In the genomic region with DNA sequence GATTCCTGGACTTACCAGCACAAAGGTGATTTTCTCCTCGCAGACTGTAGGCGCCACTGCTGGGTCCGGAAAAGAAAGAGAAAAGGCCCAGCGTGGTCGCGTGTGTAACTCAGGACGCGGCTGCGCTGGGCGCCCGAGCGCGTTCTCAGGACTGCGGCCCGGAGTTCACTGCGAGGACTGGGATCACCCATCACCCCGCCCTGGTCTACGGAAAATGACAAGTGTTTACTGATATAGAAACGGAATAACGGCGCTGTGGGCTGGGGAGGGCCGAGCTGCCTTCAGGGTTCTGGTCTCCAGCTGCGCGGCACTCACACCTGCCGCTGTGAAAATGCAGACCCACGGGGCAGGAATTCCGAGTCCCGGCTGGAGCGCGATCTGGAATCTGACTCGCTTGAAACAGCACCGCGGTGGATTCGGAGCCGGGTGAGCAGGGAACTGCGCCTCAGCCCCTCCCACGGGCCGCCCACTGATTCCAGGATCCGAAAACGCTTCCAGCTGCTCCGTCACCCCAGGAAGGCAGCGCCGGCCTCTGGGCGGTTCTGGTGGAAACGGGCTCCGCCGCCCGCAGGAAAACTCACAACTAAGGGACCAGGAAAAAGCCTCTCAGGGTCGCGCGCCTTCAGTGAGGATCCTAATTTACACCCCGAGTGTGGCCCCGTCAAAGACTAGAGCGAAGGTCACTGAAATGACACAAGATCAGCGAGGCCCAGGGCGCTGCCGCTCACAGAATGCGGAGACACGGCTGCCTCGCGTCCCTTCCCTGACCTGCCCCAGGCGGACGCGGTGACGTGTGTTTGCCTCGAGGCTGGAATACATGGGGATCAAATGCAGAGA, we compare ENCODE assay signal across 7 cellular contexts. TPM values are rescaled to one million over a fixed set of nuclear protein-coding genes. Genes with fewer than 3 reads are reported as not detected.
A peak's percentile ranks its signal among the peaks of the same experiment; 100 is the strongest.
DNase-seq lines count a peak whose midpoint lies in the region; TF ChIP-seq lines count a peak whose summit lies in the region.

No MANE protein-coding gene starts in this region.

- H3K9me3 ChIP-seq in esophagus muscularis mucosa, result no peaks in the 10 kb centered on the region
- H3K9me3 ChIP-seq in mucosa of rectum (ENCODE audit: control insufficient read depth in 2 of 2, low read length in 2 of 2), result no peaks in the 10 kb centered on the region

- intact Hi-C loops in esophagus muscularis mucosa (cut with DNase I), result loop anchor here (2.0 to 10.0 kb wide), 4 partner anchors 35 to 222 kb away; a partner anchor contains a TSS

- no peaks in the 10 kb centered on the region for H3K27me3 ChIP-seq in esophagus muscularis mucosa
- H3K27me3 ChIP-seq in mucosa of rectum (ENCODE audit: control insufficient read depth in 2 of 2, insufficient read depth in 2 of 2, low read length in 2 of 2), result peaks cover 0 to 2% of the 10 kb centered on the region in 2 donors

- peak; percentile 37 for TF ChIP-seq CTCF in GM13977 (IDR thresholded peaks at IDR 0.05; ENCODE audit: extremely low read depth, insufficient read depth, missing control alignments)
- TF ChIP-seq CTCF in esophagus muscularis mucosa (IDR thresholded peaks at IDR 0.05), result peak; percentile 18 to 44 (median 35)

- H3K27ac ChIP-seq in esophagus muscularis mucosa (replicated peaks in 1 of 4) (peak overlapping the region; percentile 90 to 96 (median 92)), mucosa of rectum (ENCODE audit: low read depth in 2 of 2, low read length in 2 of 2) (peak overlapping the region; percentile 88 to 94)

- WGBS in esophagus muscularis mucosa, result 0% methylated on average over 45 of the region's 66 CpGs

- H3K4me1 ChIP-seq in esophagus muscularis mucosa (peaks cover 13 to 34% (median 28%) of the 10 kb centered on the region in 4 donors), mucosa of rectum (ENCODE audit: control insufficient read depth in 2 of 2, insufficient read depth in 2 of 2, low read length in 2 of 2) (peaks cover 16 to 30% of the 10 kb centered on the region in 2 donors)

- H3K4me3 ChIP-seq in esophagus muscularis mucosa, result peak overlapping the region; percentile 58 to 66 (median 60)
- peak overlapping the region; percentile 71 to 77 for H3K4me3 ChIP-seq in mucosa of rectum (ENCODE audit: low read length in 2 of 2)

- H3K9ac ChIP-seq in mucosa of rectum (ENCODE audit: low read depth in 1 of 2, low read length in 2 of 2), result peak overlapping the region; percentile 85 to 90

- H3K36me3 ChIP-seq in esophagus muscularis mucosa (no peaks in the 10 kb centered on the region), mucosa of rectum (ENCODE audit: control insufficient read depth in 2 of 2, insufficient read depth in 2 of 2, low read length in 2 of 2) (no peaks in the 10 kb centered on the region)

- no peak for TF ChIP-seq EP300 in esophagus muscularis mucosa (IDR thresholded peaks at IDR 0.05)

- in situ Hi-C loops in GM13977 (cut with MboI; ENCODE audit: low pct_unique_long_range_greater_than_20kb, low sequenced_read_pairs, unreplicated experiment), result no loop called here

- no peak for TF ChIP-seq POLR2A in esophagus muscularis mucosa (IDR thresholded peaks at IDR 0.05; ENCODE audit: low read depth)

- peak; percentile 74 for DNase-seq in GM13977 (ENCODE audit: low spot score)
- DNase-seq in HK-2 (ENCODE audit: unreplicated experiment), result peak; percentile 78
- peak; percentile 82 for DNase-seq in OCI-M1 (lab: John Stamatoyannopoulos, UW)
- DNase-seq in activated T-helper 1 cell treated with Interleukin-2 at 50 U/mL for 16 hours (ENCODE audit: low read depth), result peak; percentile 35
- peak; percentile 96 for DNase-seq in esophagus muscularis mucosa (ENCODE audit: extremely low spot score)
- DNase-seq in stimulated activated naive CD4-positive, alpha-beta T cell (lab: John Stamatoyannopoulos, UW), result peak; percentile 5 to 53 (median 39)

RNA-seq across cellular contexts. Expression of a gene that starts 34.5 kb away (rescaled TPM):
- 100 to 1,000 TPM; 243 to 610 (median 499) TPM for total RNA-seq in esophagus muscularis mucosa

Comparison
In these comparisons a context has a peak if more than half of its experiments do, and no peak if none do; other contexts are left out.
1. Peak in every context shown above with its lines: DNase-seq, H3K4me3 ChIP-seq and H3K27ac ChIP-seq.
2. DNase-seq: peak in every context shown above with its lines; median percentile 96 in esophagus muscularis mucosa; 82 in OCI-M1; 78 in HK-2; 74 in GM13977; 39 in stimulated activated naive CD4-positive, alpha-beta T cell; 35 in activated T-helper 1 cell treated with Interleukin-2 at 50 U/mL for 16 hours.